1 cellular context compared by ENCODE assay signal in the genomic region with DNA sequence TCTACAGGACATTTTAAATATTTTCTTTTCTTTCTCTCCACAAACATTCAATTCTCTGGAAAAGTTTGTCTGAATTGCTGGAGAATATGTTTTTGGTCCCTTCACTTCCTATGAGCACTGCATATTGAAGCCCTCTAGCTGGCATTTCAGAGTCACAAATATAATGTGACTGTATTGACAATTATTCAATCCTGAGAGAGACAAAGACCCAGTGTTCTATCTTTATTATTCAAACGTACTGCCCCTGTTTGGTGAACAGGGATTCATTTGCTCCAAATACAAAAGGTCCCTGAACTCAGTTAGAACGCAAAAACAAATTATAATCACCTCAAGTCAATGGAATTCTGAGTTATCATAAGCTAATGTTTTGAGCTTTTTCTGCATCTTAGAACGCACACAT.
TF ChIP-seq lines count a peak whose summit lies in the region.

No MANE protein-coding gene starts in this region.

TF ChIP-seq in H1, 55 proteins besides CTCF, POLR2A, EP300 and RAD21:
- TF ChIP-seq, protein P1, sequence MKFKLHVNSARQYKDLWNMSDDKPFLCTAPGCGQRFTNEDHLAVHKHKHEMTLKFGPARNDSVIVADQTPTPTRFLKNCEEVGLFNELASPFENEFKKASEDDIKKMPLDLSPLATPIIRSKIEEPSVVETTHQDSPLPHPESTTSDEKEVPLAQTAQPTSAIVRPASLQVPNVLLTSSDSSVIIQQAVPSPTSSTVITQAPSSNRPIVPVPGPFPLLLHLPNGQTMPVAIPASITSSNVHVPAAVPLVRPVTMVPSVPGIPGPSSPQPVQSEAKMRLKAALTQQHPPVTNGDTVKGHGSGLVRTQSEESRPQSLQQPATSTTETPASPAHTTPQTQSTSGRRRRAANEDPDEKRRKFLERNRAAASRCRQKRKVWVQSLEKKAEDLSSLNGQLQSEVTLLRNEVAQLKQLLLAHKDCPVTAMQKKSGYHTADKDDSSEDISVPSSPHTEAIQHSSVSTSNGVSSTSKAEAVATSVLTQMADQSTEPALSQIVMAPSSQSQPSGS (IDR thresholded peaks at IDR 0.05; ENCODE audit: low read length) = no peak
- no peak for TF ChIP-seq TCF12 (IDR thresholded peaks at IDR 0.05; ENCODE audit: low read depth, low read length)
- TF ChIP-seq MAFK (IDR thresholded peaks at IDR 0.05; ENCODE audit: low read depth, low read length) = no peak
- no peak for TF ChIP-seq KDM5A (IDR thresholded peaks at IDR 0.05; ENCODE audit: low read length)
- TF ChIP-seq ZNF274 (IDR thresholded peaks at IDR 0.05; ENCODE audit: borderline replicate concordance, extremely low read depth, low read length) = no peak
- TF ChIP-seq SP1 (IDR thresholded peaks at IDR 0.05; ENCODE audit: low read depth, low read length) = no peak
- TF ChIP-seq CHD1 (IDR thresholded peaks at IDR 0.05; ENCODE audit: low read depth, low read length) = no peak
- TF ChIP-seq JUN (IDR thresholded peaks at IDR 0.05; ENCODE audit: low read depth, low read length) = no peak
- no peak for TF ChIP-seq PHF8 (conservative IDR thresholded peaks at IDR 0.05; ENCODE audit: low read depth, low read length)
- TF ChIP-seq CBX8 (IDR thresholded peaks at IDR 0.05; ENCODE audit: borderline replicate concordance, low read depth, low read length) = no peak
- no peak for TF ChIP-seq E2F6 (IDR thresholded peaks at IDR 0.05)
- no peak for TF ChIP-seq CBX5 (IDR thresholded peaks at IDR 0.05; ENCODE audit: low read depth, low read length)
- TF ChIP-seq YY1 (IDR thresholded peaks at IDR 0.05; ENCODE audit: low read depth, low read length) = no peak
- no peak for TF ChIP-seq CREB1 (IDR thresholded peaks at IDR 0.05)
- TF ChIP-seq, protein P2, sequence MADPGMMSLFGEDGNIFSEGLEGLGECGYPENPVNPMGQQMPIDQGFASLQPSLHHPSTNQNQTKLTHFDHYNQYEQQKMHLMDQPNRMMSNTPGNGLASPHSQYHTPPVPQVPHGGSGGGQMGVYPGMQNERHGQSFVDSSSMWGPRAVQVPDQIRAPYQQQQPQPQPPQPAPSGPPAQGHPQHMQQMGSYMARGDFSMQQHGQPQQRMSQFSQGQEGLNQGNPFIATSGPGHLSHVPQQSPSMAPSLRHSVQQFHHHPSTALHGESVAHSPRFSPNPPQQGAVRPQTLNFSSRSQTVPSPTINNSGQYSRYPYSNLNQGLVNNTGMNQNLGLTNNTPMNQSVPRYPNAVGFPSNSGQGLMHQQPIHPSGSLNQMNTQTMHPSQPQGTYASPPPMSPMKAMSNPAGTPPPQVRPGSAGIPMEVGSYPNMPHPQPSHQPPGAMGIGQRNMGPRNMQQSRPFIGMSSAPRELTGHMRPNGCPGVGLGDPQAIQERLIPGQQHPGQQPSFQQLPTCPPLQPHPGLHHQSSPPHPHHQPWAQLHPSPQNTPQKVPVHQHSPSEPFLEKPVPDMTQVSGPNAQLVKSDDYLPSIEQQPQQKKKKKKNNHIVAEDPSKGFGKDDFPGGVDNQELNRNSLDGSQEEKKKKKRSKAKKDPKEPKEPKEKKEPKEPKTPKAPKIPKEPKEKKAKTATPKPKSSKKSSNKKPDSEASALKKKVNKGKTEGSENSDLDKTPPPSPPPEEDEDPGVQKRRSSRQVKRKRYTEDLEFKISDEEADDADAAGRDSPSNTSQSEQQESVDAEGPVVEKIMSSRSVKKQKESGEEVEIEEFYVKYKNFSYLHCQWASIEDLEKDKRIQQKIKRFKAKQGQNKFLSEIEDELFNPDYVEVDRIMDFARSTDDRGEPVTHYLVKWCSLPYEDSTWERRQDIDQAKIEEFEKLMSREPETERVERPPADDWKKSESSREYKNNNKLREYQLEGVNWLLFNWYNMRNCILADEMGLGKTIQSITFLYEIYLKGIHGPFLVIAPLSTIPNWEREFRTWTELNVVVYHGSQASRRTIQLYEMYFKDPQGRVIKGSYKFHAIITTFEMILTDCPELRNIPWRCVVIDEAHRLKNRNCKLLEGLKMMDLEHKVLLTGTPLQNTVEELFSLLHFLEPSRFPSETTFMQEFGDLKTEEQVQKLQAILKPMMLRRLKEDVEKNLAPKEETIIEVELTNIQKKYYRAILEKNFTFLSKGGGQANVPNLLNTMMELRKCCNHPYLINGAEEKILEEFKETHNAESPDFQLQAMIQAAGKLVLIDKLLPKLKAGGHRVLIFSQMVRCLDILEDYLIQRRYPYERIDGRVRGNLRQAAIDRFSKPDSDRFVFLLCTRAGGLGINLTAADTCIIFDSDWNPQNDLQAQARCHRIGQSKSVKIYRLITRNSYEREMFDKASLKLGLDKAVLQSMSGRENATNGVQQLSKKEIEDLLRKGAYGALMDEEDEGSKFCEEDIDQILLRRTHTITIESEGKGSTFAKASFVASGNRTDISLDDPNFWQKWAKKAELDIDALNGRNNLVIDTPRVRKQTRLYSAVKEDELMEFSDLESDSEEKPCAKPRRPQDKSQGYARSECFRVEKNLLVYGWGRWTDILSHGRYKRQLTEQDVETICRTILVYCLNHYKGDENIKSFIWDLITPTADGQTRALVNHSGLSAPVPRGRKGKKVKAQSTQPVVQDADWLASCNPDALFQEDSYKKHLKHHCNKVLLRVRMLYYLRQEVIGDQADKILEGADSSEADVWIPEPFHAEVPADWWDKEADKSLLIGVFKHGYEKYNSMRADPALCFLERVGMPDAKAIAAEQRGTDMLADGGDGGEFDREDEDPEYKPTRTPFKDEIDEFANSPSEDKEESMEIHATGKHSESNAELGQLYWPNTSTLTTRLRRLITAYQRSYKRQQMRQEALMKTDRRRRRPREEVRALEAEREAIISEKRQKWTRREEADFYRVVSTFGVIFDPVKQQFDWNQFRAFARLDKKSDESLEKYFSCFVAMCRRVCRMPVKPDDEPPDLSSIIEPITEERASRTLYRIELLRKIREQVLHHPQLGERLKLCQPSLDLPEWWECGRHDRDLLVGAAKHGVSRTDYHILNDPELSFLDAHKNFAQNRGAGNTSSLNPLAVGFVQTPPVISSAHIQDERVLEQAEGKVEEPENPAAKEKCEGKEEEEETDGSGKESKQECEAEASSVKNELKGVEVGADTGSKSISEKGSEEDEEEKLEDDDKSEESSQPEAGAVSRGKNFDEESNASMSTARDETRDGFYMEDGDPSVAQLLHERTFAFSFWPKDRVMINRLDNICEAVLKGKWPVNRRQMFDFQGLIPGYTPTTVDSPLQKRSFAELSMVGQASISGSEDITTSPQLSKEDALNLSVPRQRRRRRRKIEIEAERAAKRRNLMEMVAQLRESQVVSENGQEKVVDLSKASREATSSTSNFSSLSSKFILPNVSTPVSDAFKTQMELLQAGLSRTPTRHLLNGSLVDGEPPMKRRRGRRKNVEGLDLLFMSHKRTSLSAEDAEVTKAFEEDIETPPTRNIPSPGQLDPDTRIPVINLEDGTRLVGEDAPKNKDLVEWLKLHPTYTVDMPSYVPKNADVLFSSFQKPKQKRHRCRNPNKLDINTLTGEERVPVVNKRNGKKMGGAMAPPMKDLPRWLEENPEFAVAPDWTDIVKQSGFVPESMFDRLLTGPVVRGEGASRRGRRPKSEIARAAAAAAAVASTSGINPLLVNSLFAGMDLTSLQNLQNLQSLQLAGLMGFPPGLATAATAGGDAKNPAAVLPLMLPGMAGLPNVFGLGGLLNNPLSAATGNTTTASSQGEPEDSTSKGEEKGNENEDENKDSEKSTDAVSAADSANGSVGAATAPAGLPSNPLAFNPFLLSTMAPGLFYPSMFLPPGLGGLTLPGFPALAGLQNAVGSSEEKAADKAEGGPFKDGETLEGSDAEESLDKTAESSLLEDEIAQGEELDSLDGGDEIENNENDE (IDR thresholded peaks at IDR 0.05; ENCODE audit: insufficient replicate concordance, low read length) = no peak
